ENCODE assay signal across 4 cellular contexts in the genomic region with DNA sequence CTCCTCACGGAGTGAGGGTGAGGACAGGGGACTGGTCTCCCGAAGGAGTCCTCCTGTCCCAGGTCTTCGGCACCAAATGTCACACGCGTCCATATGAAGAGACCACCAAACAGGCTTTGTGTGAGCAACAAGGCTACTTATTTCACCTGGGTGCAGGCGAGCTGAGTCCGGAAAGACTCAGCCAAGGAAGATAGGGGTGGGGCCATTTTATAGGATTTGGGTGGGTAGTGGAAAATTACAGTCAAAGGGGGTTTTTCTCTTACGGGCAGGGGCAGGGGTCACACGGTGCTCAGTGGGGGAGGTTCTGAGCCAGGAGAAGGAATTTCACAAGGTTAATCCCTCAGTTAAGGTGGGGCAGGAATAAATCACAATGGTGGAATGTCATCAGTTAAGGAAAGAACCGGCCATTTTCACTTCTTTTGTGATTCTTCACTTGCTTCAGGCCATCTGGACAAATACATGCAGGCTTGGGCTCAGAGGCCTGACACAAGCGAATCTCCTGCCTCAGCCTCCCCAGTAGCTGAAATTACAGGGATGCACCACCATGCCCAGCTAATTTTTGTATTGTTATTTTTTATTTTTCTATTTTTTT. TPM values are rescaled to one million over a fixed set of nuclear protein-coding genes. Genes with fewer than 3 reads are reported as not detected.
"Had no signal": no experiment of that assay in that cellular context is flagged by ENCODE, and none has a peak within 500 bp of the region (broad histone marks: within the 10 kb centered on the region; RNA-seq: fewer than 3 reads in every experiment).

No MANE protein-coding gene starts in this region.

RNA-seq across cellular contexts. Expression of a gene that starts 21.3 kb away (rescaled TPM):
- total RNA-seq: activated CD4-positive, alpha-beta memory T cell treated with anti-CD3 and anti-CD28 coated beads, Interleukin-2, amount 10 ng/mL, durations not matched to agents 7 days and 5 days; LHCN-M2; NCI-H460; Peyer's patch had no signal
